1 cellular context compared by ENCODE assay signal in the genomic region with DNA sequence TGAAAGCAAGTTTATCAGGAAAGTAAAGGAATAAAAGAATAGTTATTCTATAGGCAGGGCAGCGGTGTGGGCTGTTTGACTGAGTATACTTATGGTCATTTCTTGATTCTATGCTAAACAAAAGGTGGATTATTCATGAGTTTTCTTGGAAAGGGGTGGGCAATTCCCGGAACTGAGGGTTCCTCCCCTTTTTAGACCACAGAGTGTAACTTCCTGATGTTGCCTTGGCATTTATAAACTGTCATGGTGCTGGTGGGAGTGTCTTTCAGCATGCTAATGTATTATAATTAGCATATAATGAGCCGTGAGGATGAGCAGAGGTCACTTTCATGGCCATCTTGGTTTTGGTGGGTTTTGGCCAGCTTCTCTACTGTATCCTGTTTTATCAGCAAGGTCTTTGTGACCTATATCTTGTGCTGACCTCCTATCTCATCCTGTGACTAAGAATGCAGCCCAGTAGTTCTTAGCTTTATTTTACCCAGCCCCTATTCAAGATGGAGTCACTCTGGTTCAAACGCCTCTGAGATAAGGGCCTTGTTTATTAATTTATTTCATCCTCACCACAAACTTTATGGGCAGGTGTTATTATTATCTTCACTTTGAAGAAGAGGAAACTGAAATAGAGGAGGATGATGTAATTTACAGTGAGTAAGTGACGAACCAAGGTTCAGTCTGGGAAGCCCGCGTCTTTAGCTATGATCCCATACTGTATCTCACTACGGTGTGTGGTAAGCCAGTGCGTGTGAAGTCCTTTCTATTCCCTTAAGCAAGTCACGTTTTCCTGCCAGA.
TF ChIP-seq lines count a peak whose summit lies in the region.

No MANE protein-coding gene starts in this region.

TF ChIP-seq in K562, 482 proteins besides CTCF, POLR2A, EP300 and RAD21 (continued from another document and continues in another):
- 0 out of 2 replicates have a peak, but pooled peaks have one; percentile 35 for TF ChIP-seq RHOXF2B (CRISPR knock-in tag; conservative IDR thresholded peaks at IDR 0.05)
- TF ChIP-seq TCF3 (CRISPR knock-in tag; IDR thresholded peaks at IDR 0.05): no peak
- TF ChIP-seq PHTF2 (CRISPR knock-in tag; IDR thresholded peaks at IDR 0.05): 0 out of 2 replicates have a peak, but pooled peaks have one; percentile 64
- TF ChIP-seq, protein P1, sequence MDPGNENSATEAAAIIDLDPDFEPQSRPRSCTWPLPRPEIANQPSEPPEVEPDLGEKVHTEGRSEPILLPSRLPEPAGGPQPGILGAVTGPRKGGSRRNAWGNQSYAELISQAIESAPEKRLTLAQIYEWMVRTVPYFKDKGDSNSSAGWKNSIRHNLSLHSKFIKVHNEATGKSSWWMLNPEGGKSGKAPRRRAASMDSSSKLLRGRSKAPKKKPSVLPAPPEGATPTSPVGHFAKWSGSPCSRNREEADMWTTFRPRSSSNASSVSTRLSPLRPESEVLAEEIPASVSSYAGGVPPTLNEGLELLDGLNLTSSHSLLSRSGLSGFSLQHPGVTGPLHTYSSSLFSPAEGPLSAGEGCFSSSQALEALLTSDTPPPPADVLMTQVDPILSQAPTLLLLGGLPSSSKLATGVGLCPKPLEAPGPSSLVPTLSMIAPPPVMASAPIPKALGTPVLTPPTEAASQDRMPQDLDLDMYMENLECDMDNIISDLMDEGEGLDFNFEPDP (CRISPR knock-in tag; IDR thresholded peaks at IDR 0.05): peak; percentile 87
- peak; percentile 97 for TF ChIP-seq THRB (CRISPR knock-in tag; conservative IDR thresholded peaks at IDR 0.05)
- TF ChIP-seq STAT5B (CRISPR knock-in tag; IDR thresholded peaks at IDR 0.05): 0 out of 2 replicates have a peak, but pooled peaks have one; percentile 10
- TF ChIP-seq, protein P2, sequence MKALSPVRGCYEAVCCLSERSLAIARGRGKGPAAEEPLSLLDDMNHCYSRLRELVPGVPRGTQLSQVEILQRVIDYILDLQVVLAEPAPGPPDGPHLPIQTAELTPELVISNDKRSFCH (CRISPR knock-in tag; IDR thresholded peaks at IDR 0.05): peak; percentile 43; the same call in 1 of the 2 replicates
- TF ChIP-seq, protein P2 (tag; IDR thresholded peaks at IDR 0.05): peak; percentile 95
- no peak for TF ChIP-seq ZNF263 (CRISPR knock-in tag; IDR thresholded peaks at IDR 0.05; ENCODE audit: borderline replicate concordance)
- no peak for TF ChIP-seq ZNF740 (CRISPR knock-in tag; IDR thresholded peaks at IDR 0.05)
- peak in 1 of 2 experiments; percentile 92; a peak in 2 of 4 replicates for TF ChIP-seq ZNF740 (tag; IDR thresholded peaks at IDR 0.05)
- TF ChIP-seq ZFPM2 (CRISPR knock-in tag; IDR thresholded peaks at IDR 0.05): peak; percentile 85; the same call in 1 of the 2 replicates
- TF ChIP-seq ZNF655 (CRISPR knock-in tag; IDR thresholded peaks at IDR 0.05): no peak
- peak; percentile 75 for TF ChIP-seq ETV1 (tag; conservative IDR thresholded peaks at IDR 0.05; ENCODE audit: low read depth)
- peak; percentile 96 for TF ChIP-seq E2F3 (CRISPR knock-in tag; IDR thresholded peaks at IDR 0.05)
- peak; percentile 51; the same call in 1 of the 2 replicates for TF ChIP-seq POLR2H (tag; IDR thresholded peaks at IDR 0.05; ENCODE audit: low read depth)
- TF ChIP-seq ZBTB17 (CRISPR knock-in tag; IDR thresholded peaks at IDR 0.05): peak; percentile 91
- TF ChIP-seq ZFP36 (IDR thresholded peaks at IDR 0.05; ENCODE audit: low read depth, low read length, partially characterized antibody): no peak
- TF ChIP-seq ZNF174 (CRISPR knock-in tag; IDR thresholded peaks at IDR 0.05): 0 out of 2 replicates have a peak, but pooled peaks have one; percentile 48
- TF ChIP-seq SRF (CRISPR knock-in tag; IDR thresholded peaks at IDR 0.05): peak in 1 of 2 experiments; percentile 65; a peak in 1 of 4 replicates
- peak; percentile 99 for TF ChIP-seq ZNF175 (CRISPR knock-in tag; IDR thresholded peaks at IDR 0.05; ENCODE audit: low read depth)
- no peak for TF ChIP-seq ELF1 (tag; IDR thresholded peaks at IDR 0.05)
- TF ChIP-seq NCOA6 (IDR thresholded peaks at IDR 0.05): no peak
- peak; percentile 82; the same call in 1 of the 2 replicates for TF ChIP-seq ZNF668 (CRISPR knock-in tag; IDR thresholded peaks at IDR 0.05)
- TF ChIP-seq NCOA4 (IDR thresholded peaks at IDR 0.05; ENCODE audit: partially characterized antibody): no peak
- TF ChIP-seq YBX1 (IDR thresholded peaks at IDR 0.05): no peak
- TF ChIP-seq CHD2 (IDR thresholded peaks at IDR 0.05; ENCODE audit: low read depth, low read length): no peak
- TF ChIP-seq ZNF644 (tag; IDR thresholded peaks at IDR 0.05; ENCODE audit: low read depth): peak; percentile 74; the same call in 1 of the 2 replicates
- TF ChIP-seq MAZ (CRISPR knock-in tag; conservative IDR thresholded peaks at IDR 0.05 in 1 of 2, IDR thresholded peaks at IDR 0.05 in 1 of 2): peak in 1 of 2 experiments; percentile 85; a peak in 2 of 4 replicates
- TF ChIP-seq, protein P3, sequence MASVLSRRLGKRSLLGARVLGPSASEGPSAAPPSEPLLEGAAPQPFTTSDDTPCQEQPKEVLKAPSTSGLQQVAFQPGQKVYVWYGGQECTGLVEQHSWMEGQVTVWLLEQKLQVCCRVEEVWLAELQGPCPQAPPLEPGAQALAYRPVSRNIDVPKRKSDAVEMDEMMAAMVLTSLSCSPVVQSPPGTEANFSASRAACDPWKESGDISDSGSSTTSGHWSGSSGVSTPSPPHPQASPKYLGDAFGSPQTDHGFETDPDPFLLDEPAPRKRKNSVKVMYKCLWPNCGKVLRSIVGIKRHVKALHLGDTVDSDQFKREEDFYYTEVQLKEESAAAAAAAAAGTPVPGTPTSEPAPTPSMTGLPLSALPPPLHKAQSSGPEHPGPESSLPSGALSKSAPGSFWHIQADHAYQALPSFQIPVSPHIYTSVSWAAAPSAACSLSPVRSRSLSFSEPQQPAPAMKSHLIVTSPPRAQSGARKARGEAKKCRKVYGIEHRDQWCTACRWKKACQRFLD (CRISPR knock-in tag; IDR thresholded peaks at IDR 0.05): peak; percentile 99
- TF ChIP-seq ARHGAP35 (IDR thresholded peaks at IDR 0.05; ENCODE audit: partially characterized antibody): no peak
- TF ChIP-seq ZNF212 (CRISPR knock-in tag; IDR thresholded peaks at IDR 0.05): peak; percentile 93
- no peak for TF ChIP-seq SIRT6 (IDR thresholded peaks at IDR 0.05; ENCODE audit: low read depth, low read length)
- TF ChIP-seq IRF1 (CRISPR knock-in tag; IDR thresholded peaks at IDR 0.05; ENCODE audit: borderline replicate concordance): no peak
- TF ChIP-seq ARNT (IDR thresholded peaks at IDR 0.05): no peak
- no peak for TF ChIP-seq MCM3 (IDR thresholded peaks at IDR 0.05)
- no peak for TF ChIP-seq TBL1XR1 (IDR thresholded peaks at IDR 0.05; ENCODE audit: low read length in 2 of 2)
- TF ChIP-seq ZNF449 (CRISPR knock-in tag; IDR thresholded peaks at IDR 0.05): peak; percentile 97
- peak; percentile 68; the same call in 1 of the 2 replicates for TF ChIP-seq ELF2 (CRISPR knock-in tag; IDR thresholded peaks at IDR 0.05)
- TF ChIP-seq RFX7 (CRISPR knock-in tag; IDR thresholded peaks at IDR 0.05): no peak
- TF ChIP-seq, protein P4, sequence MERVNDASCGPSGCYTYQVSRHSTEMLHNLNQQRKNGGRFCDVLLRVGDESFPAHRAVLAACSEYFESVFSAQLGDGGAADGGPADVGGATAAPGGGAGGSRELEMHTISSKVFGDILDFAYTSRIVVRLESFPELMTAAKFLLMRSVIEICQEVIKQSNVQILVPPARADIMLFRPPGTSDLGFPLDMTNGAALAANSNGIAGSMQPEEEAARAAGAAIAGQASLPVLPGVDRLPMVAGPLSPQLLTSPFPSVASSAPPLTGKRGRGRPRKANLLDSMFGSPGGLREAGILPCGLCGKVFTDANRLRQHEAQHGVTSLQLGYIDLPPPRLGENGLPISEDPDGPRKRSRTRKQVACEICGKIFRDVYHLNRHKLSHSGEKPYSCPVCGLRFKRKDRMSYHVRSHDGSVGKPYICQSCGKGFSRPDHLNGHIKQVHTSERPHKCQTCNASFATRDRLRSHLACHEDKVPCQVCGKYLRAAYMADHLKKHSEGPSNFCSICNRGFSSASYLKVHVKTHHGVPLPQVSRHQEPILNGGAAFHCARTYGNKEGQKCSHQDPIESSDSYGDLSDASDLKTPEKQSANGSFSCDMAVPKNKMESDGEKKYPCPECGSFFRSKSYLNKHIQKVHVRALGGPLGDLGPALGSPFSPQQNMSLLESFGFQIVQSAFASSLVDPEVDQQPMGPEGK (CRISPR knock-in tag; IDR thresholded peaks at IDR 0.05; ENCODE audit: borderline replicate concordance): peak; percentile 93
- no peak for TF ChIP-seq CREB1 (IDR thresholded peaks at IDR 0.05)
- TF ChIP-seq CREB1 (CRISPR knock-in tag; IDR thresholded peaks at IDR 0.05): no peak
- no peak for TF ChIP-seq TBP (optimal IDR thresholded peaks at IDR 0.05; ENCODE audit: low read depth, low read length)
- TF ChIP-seq ZNF121 (CRISPR knock-in tag; conservative IDR thresholded peaks at IDR 0.05): no peak
- TF ChIP-seq, protein P5, sequence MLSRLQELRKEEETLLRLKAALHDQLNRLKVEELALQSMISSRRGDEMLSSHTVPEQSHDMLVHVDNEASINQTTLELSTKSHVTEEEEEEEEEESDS (CRISPR knock-in tag; IDR thresholded peaks at IDR 0.05): no peak
- peak; percentile 89 for TF ChIP-seq OTX1 (CRISPR knock-in tag; IDR thresholded peaks at IDR 0.05)
- peak; percentile 59; the same call in 1 of the 2 replicates for TF ChIP-seq ZNF592 (IDR thresholded peaks at IDR 0.05)
- 0 out of 2 replicates have a peak, but pooled peaks have one; percentile 67 for TF ChIP-seq ZKSCAN3 (CRISPR knock-in tag; IDR thresholded peaks at IDR 0.05)
- TF ChIP-seq DDX20 (tag; IDR thresholded peaks at IDR 0.05; ENCODE audit: low read depth): peak; percentile 92
